ENCODE assay signal across 6 cellular contexts in the genomic region with DNA sequence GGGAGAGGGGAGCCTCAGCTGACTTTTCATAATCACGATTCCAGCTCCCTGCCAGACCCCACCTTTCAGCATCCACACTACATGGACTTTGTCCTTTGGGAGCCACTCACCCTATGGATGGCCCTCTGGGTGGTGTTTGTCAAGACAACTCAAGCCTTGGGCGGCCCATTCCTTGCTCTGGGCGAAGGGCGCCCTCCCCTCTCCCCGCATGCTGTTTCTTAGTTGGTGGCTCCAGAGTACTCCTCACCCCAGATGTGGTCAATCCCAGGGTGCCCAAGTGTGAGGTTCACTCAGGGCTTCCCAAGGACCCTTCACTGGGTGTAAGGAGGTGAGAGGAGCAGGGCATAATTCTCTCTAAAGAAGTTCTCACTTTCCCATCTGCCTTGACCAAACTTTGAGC.
"Had no signal": no experiment of that assay in that cellular context is flagged by ENCODE, and none has a peak within 500 bp of the region (broad histone marks: within the 10 kb centered on the region; RNA-seq: fewer than 3 reads in every experiment).

No MANE protein-coding gene starts in this region.

- DNase-seq: H9, HCEC 1CT, IMR-90, KG1 had no signal

- ATAC-seq: GM23338, K562 had no signal

- H2AFZ ChIP-seq: GM23338 had no signal

- H3K4me2 ChIP-seq: GM23338 had no signal

- H3K4me3 ChIP-seq: GM23338, K562 had no signal
